In genomic region chr6:154410215-154410614, GRCh38 we compare ENCODE assay signal across 10 cellular contexts. TPM values are rescaled to one million over a fixed set of nuclear protein-coding genes. Genes with fewer than 3 reads are reported as not detected.
DNase-seq lines count a peak whose midpoint lies in the region; ATAC-seq, FAIRE-seq and TF ChIP-seq lines count a peak whose summit lies in the region.
"Had no signal": no experiment of that assay in that cellular context is flagged by ENCODE, and none has a peak within 500 bp of the region (broad histone marks: within the 10 kb centered on the region; RNA-seq: fewer than 3 reads in every experiment).

No MANE protein-coding gene starts in this region.

- no peak for ATAC-seq in gastroesophageal sphincter
- no peak for ATAC-seq in pancreas
- ATAC-seq in GM18520 (IDR thresholded peaks at IDR 0.05; ENCODE audit: unreplicated experiment) = no peak

- DNase-seq in ACHN (peak; percentile 20), SK-N-MC (ENCODE audit: low read depth, low spot score) (no peak), pancreas (no peak), NCI-H1930 (lab: John Stamatoyannopoulos, UW) (no peak), COLO668 (lab: John Stamatoyannopoulos, UW; ENCODE audit: unreplicated experiment) (no peak), NCI-H774 (lab: John Stamatoyannopoulos, UW) (no peak)
- DNase-seq: activated CD4-positive, CD25-positive, alpha-beta regulatory T cell had no signal

- intact Hi-C loops in pancreas (cut with DNase I) = no loop called here

- H3K9me3 ChIP-seq in SK-N-MC (ENCODE audit: low read depth, low read length) (no peaks in the 10 kb centered on the region), gastroesophageal sphincter (no peaks in the 10 kb centered on the region), pancreas (no peaks in the 10 kb centered on the region)
- H3K9me3 ChIP-seq: MG63 had no signal

- no peak for TF ChIP-seq CTCF in gastroesophageal sphincter (IDR thresholded peaks at IDR 0.05)
- no peak for TF ChIP-seq CTCF in pancreas (IDR thresholded peaks at IDR 0.05)

- no peak for TF ChIP-seq POLR2A in gastroesophageal sphincter (IDR thresholded peaks at IDR 0.05)

- H3K4me1 ChIP-seq in gastroesophageal sphincter (peaks cover 7 to 45% (median 29%) of the 10 kb centered on the region in 3 donors), pancreas (peaks cover 14 to 24% (median 21%) of the 10 kb centered on the region in 3 donors)

- no peak overlapping the region for H3K4me3 ChIP-seq in SK-N-MC
- no peak overlapping the region for H3K4me3 ChIP-seq in gastroesophageal sphincter
- H3K4me3 ChIP-seq in pancreas = no peak overlapping the region
- H3K4me3 ChIP-seq: MG63 had no signal

- H3K36me3 ChIP-seq in SK-N-MC (ENCODE audit: insufficient read depth, low read length) (no peaks in the 10 kb centered on the region), gastroesophageal sphincter (peaks cover 0 to 32% of the 10 kb centered on the region in 2 donors), pancreas (peaks cover 0 to 58% (median 8%) of the 10 kb centered on the region in 3 donors)

- in situ Hi-C loops in ACHN (cut with HindIII; ENCODE audit: low pct_ligation_motif_present, low pct_unique_long_range_greater_than_20kb, low sequenced_read_pairs) = no loop called here

- WGBS in gastroesophageal sphincter (ENCODE audit: low coverage in 1 of 2), 2 donors = 8 to 27% methylated on average over 2 to 3 of the region's 6 CpGs
- 70 to 86% methylated on average over 6 of the region's 6 CpGs for WGBS in pancreas, 2 donors

- no peak for TF ChIP-seq EP300 in gastroesophageal sphincter (IDR thresholded peaks at IDR 0.05)

- FAIRE-seq in pancreas (lab: Jason Lieb, UNC) = no peak

- H3K27me3 ChIP-seq in gastroesophageal sphincter (no peaks in the 10 kb centered on the region), pancreas (no peaks in the 10 kb centered on the region)
- H3K27me3 ChIP-seq: MG63 had no signal

- H3K27ac ChIP-seq in SK-N-MC (peak overlapping the region; percentile 51; the same call in 1 of the 2 replicates), gastroesophageal sphincter (peak overlapping the region; percentile 85 to 92 (median 88)), pancreas (peak overlapping the region in 3 of 4 donors; percentile 53 to 79 (median 58))

- H3K9ac ChIP-seq in SK-N-MC (ENCODE audit: insufficient read length) = no peak overlapping the region

RNA-seq across cellular contexts. Expression of gene IPCEF1, which starts 53.6 kb away (rescaled TPM):
- total RNA-seq in gastroesophageal sphincter (1 to 10 TPM in 3 of 4 donors, under 1 TPM in 1; 0.27 to 7.3 (median 1.2) TPM), pancreas (1 to 10 TPM; 1.4 to 4.4 (median 2.4) TPM)
- under 1 TPM; 0.53 to 0.87 TPM for polyA plus RNA-seq in pancreas
